Comparison of ENCODE assay signal across 1 cellular context in the genomic region with DNA sequence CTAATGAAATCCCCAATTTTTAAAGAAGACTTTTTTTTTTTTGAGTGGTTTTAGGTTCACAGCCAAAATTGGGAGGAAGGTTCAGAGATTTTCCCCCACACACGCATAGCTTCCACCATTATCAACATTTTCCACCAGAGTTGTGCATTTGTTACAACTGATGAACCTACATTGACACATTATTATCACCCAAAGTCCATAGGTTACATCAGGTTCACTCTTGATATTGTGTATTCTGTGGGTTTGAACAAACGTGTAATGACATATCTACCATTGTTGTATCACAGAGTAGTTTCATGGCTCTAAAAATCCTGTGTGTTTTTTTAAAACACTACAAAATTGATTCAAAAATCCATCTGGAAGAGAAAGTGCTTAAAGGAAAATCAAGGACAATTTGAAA.
A peak's percentile ranks its signal among the peaks of the same experiment; 100 is the strongest.
TF ChIP-seq lines count a peak whose summit lies in the region.

No MANE protein-coding gene starts in this region.

TF ChIP-seq in HepG2, 621 proteins besides CTCF, POLR2A, EP300 and RAD21 (continued from another document):
- TF ChIP-seq, protein P1, sequence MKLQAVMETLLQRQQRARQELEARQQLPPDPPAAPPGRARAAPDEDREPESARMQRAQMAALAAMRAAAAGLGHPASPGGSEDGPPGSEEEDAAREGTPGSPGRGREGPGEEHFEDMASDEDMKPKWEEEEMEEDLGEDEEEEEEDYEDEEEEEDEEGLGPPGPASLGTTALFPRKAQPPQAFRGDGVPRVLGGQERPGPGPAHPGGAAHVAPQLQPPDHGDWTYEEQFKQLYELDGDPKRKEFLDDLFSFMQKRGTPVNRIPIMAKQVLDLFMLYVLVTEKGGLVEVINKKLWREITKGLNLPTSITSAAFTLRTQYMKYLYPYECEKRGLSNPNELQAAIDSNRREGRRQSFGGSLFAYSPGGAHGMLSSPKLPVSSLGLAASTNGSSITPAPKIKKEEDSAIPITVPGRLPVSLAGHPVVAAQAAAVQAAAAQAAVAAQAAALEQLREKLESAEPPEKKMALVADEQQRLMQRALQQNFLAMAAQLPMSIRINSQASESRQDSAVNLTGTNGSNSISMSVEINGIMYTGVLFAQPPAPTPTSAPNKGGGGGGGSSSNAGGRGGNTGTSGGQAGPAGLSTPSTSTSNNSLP (IDR thresholded peaks at IDR 0.05; ENCODE audit: low read depth, low read length), result peak; percentile 52; the same call in 1 of the 2 replicates
- TF ChIP-seq SOX6 (IDR thresholded peaks at IDR 0.05) (no peak), SOX6 (CRISPR knock-in tag; IDR thresholded peaks at IDR 0.05) (peak; percentile 50; the same call in 1 of the 2 replicates), ZMYM4 (CRISPR knock-in tag; IDR thresholded peaks at IDR 0.05) (peak; percentile 14; the same call in 1 of the 2 replicates), HOXD1 (CRISPR knock-in tag; IDR thresholded peaks at IDR 0.05) (no peak), SOX13 (IDR thresholded peaks at IDR 0.05) (no peak), SOX13 (CRISPR knock-in tag; conservative IDR thresholded peaks at IDR 0.05 in 1 of 2, IDR thresholded peaks at IDR 0.05 in 1 of 2) (peak in 1 of 2 experiments; percentile 68; a peak in 2 of 4 replicates), MEIS1 (CRISPR knock-in tag; IDR thresholded peaks at IDR 0.05; ENCODE audit: borderline replicate concordance) (no peak), HMGA1 (CRISPR knock-in tag; conservative IDR thresholded peaks at IDR 0.05) (no peak), NR2F1 (CRISPR knock-in tag; IDR thresholded peaks at IDR 0.05) (no peak), RBFOX2 (IDR thresholded peaks at IDR 0.05; ENCODE audit: low read depth, low read length) (no peak), SOX5 (CRISPR knock-in tag; IDR thresholded peaks at IDR 0.05; ENCODE audit: borderline replicate concordance) (peak; percentile 30; the same call in 1 of the 2 replicates), FOXA1 (IDR thresholded peaks at IDR 0.05) (no peak), FOXA1 (CRISPR knock-in tag; IDR thresholded peaks at IDR 0.05) (0 out of 2 replicates have a peak, but pooled peaks have one; percentile 37), THAP7 (CRISPR knock-in tag; IDR thresholded peaks at IDR 0.05) (no peak), CHD4 (IDR thresholded peaks at IDR 0.05; ENCODE audit: borderline replicate concordance, low read length) (0 out of 2 replicates have a peak, but pooled peaks have one; percentile 16), MTA3 (CRISPR knock-in tag; IDR thresholded peaks at IDR 0.05) (no peak), MEIS2 (CRISPR knock-in tag; IDR thresholded peaks at IDR 0.05) (no peak), RARA (CRISPR knock-in tag; IDR thresholded peaks at IDR 0.05) (peak; percentile 46; the same call in 1 of the 2 replicates), POLR2AphosphoS2 (IDR thresholded peaks at IDR 0.05; ENCODE audit: low read depth, low read length) (no peak), HNF4A (CRISPR knock-in tag; IDR thresholded peaks at IDR 0.05) (peak; percentile 77), ETS1 (CRISPR knock-in tag; IDR thresholded peaks at IDR 0.05) (no peak), ZBTB1 (CRISPR knock-in tag; IDR thresholded peaks at IDR 0.05; ENCODE audit: borderline replicate concordance) (no peak), RCOR2 (CRISPR knock-in tag; IDR thresholded peaks at IDR 0.05) (no peak), ZBTB20 (CRISPR knock-in tag; IDR thresholded peaks at IDR 0.05; ENCODE audit: borderline replicate concordance, low read depth) (no peak), RXRB (CRISPR knock-in tag; IDR thresholded peaks at IDR 0.05; ENCODE audit: borderline replicate concordance) (no peak), ZNF510 (CRISPR knock-in tag; IDR thresholded peaks at IDR 0.05; ENCODE audit: low read depth) (no peak), BRD4 (CRISPR knock-in tag; IDR thresholded peaks at IDR 0.05) (no peak), ATF3 (CRISPR knock-in tag; IDR thresholded peaks at IDR 0.05) (no peak), NR3C1 (CRISPR knock-in tag; IDR thresholded peaks at IDR 0.05) (no peak), HNF1B (CRISPR knock-in tag; IDR thresholded peaks at IDR 0.05) (no peak), GTF3A (CRISPR knock-in tag; conservative IDR thresholded peaks at IDR 0.05) (no peak), ZNF350 (CRISPR knock-in tag; IDR thresholded peaks at IDR 0.05; ENCODE audit: borderline replicate concordance, low read depth) (no peak)
- TF ChIP-seq, protein P2, sequence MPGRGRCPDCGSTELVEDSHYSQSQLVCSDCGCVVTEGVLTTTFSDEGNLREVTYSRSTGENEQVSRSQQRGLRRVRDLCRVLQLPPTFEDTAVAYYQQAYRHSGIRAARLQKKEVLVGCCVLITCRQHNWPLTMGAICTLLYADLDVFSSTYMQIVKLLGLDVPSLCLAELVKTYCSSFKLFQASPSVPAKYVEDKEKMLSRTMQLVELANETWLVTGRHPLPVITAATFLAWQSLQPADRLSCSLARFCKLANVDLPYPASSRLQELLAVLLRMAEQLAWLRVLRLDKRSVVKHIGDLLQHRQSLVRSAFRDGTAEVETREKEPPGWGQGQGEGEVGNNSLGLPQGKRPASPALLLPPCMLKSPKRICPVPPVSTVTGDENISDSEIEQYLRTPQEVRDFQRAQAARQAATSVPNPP (CRISPR knock-in tag; IDR thresholded peaks at IDR 0.05), result no peak
- TF ChIP-seq, protein P3, sequence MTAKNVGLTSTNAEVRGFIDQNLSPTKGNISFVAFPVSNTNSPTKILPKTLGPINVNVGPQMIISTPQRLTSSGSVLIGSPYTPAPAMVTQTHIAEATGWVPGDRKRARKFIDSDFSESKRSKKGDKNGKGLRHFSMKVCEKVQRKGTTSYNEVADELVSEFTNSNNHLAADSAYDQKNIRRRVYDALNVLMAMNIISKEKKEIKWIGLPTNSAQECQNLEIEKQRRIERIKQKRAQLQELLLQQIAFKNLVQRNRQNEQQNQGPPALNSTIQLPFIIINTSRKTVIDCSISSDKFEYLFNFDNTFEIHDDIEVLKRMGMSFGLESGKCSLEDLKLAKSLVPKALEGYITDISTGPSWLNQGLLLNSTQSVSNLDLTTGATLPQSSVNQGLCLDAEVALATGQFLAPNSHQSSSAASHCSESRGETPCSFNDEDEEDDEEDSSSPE (CRISPR knock-in tag; IDR thresholded peaks at IDR 0.05), result no peak
- TF ChIP-seq, protein P4, sequence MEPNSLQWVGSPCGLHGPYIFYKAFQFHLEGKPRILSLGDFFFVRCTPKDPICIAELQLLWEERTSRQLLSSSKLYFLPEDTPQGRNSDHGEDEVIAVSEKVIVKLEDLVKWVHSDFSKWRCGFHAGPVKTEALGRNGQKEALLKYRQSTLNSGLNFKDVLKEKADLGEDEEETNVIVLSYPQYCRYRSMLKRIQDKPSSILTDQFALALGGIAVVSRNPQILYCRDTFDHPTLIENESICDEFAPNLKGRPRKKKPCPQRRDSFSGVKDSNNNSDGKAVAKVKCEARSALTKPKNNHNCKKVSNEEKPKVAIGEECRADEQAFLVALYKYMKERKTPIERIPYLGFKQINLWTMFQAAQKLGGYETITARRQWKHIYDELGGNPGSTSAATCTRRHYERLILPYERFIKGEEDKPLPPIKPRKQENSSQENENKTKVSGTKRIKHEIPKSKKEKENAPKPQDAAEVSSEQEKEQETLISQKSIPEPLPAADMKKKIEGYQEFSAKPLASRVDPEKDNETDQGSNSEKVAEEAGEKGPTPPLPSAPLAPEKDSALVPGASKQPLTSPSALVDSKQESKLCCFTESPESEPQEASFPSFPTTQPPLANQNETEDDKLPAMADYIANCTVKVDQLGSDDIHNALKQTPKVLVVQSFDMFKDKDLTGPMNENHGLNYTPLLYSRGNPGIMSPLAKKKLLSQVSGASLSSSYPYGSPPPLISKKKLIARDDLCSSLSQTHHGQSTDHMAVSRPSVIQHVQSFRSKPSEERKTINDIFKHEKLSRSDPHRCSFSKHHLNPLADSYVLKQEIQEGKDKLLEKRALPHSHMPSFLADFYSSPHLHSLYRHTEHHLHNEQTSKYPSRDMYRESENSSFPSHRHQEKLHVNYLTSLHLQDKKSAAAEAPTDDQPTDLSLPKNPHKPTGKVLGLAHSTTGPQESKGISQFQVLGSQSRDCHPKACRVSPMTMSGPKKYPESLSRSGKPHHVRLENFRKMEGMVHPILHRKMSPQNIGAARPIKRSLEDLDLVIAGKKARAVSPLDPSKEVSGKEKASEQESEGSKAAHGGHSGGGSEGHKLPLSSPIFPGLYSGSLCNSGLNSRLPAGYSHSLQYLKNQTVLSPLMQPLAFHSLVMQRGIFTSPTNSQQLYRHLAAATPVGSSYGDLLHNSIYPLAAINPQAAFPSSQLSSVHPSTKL (CRISPR knock-in tag; IDR thresholded peaks at IDR 0.05), result 0 out of 2 replicates have a peak, but pooled peaks have one; percentile 16
- TF ChIP-seq, protein P5, sequence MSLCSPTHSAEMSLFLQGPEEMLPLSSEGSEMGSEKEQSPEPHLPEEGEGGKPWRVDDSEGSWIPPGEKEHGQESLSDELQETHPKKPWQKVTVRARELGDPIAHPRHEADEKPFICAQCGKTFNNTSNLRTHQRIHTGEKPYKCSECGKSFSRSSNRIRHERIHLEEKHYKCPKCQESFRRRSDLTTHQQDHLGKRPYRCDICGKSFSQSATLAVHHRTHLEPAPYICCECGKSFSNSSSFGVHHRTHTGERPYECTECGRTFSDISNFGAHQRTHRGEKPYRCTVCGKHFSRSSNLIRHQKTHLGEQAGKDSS (CRISPR knock-in tag; IDR thresholded peaks at IDR 0.05; ENCODE audit: borderline replicate concordance, low read depth), result no peak
- TF ChIP-seq, protein P6, sequence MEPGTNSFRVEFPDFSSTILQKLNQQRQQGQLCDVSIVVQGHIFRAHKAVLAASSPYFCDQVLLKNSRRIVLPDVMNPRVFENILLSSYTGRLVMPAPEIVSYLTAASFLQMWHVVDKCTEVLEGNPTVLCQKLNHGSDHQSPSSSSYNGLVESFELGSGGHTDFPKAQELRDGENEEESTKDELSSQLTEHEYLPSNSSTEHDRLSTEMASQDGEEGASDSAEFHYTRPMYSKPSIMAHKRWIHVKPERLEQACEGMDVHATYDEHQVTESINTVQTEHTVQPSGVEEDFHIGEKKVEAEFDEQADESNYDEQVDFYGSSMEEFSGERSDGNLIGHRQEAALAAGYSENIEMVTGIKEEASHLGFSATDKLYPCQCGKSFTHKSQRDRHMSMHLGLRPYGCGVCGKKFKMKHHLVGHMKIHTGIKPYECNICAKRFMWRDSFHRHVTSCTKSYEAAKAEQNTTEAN (CRISPR knock-in tag; conservative IDR thresholded peaks at IDR 0.05), result 0 out of 2 replicates have a peak, but pooled peaks have one; percentile 41
- TF ChIP-seq, protein P7, sequence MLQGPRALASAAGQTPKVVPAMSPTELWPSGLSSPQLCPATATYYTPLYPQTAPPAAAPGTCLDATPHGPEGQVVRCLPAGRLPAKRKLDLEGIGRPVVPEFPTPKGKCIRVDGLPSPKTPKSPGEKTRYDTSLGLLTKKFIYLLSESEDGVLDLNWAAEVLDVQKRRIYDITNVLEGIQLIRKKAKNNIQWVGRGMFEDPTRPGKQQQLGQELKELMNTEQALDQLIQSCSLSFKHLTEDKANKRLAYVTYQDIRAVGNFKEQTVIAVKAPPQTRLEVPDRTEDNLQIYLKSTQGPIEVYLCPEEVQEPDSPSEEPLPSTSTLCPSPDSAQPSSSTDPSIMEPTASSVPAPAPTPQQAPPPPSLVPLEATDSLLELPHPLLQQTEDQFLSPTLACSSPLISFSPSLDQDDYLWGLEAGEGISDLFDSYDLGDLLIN (CRISPR knock-in tag; IDR thresholded peaks at IDR 0.05; ENCODE audit: borderline replicate concordance), result no peak
TF ChIP-seq in HepG2: peak in this region for 11.
